In the genomic region with DNA sequence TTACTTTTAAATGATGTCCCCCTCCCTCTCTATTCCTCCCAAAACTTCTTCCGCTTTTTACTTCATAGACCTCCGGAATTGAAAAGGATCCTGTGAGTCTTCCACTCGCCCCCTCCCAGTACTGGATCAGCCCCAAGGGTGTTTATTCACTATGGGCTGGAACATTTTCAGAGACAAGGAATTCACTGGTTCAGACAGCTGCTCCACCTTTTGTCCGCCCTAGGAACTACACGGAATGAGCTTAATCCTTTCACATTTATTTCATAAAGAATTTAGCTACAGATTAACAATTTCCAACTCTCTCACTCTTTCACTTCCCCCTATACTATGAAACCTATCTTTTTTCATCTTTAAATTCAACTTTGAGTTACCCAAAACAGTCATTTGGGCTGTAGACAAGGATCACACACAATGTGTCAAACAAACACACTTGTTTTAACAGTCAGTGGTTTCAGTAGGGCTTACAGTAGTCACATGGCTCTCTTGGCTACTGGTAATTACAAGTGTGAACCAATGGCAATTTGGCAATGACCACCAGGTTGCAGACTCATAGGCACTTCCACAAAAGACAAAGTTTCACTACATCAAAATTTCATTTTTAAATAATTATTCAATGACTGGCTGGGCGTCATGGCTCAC, we compare ENCODE assay signal across 8 cellular contexts. TPM values are rescaled to one million over a fixed set of nuclear protein-coding genes. Genes with fewer than 3 reads are reported as not detected.
A peak's percentile ranks its signal among the peaks of the same experiment; 100 is the strongest.
DNase-seq lines count a peak whose midpoint lies in the region; ATAC-seq and TF ChIP-seq lines count a peak whose summit lies in the region.

No MANE protein-coding gene starts in this region.

- ATAC-seq in HCT116: peak; percentile 89
- peak; percentile 69 for ATAC-seq in foreskin keratinocyte
- ATAC-seq in GM21447 (IDR thresholded peaks at IDR 0.05; ENCODE audit: unreplicated experiment): no peak

- TF ChIP-seq CTCF in HCT116 (IDR thresholded peaks at IDR 0.05 in 2 of 3, conservative IDR thresholded peaks at IDR 0.05 in 1 of 3; ENCODE audit: borderline replicate concordance in 1 of 3, insufficient read depth in 1 of 3, low read depth in 2 of 3, low read length in 2 of 3) (peak; percentile 38 to 69 (median 54); a peak in 5 of 6 replicates), foreskin keratinocyte (conservative IDR thresholded peaks at IDR 0.05) (peak; percentile 70), sigmoid colon (IDR thresholded peaks at IDR 0.05) (peak in 3 of 4 experiments; percentile 24 to 41 (median 35))

- peaks cover 6 to 7% of the 10 kb centered on the region in 2 experiments for H3K36me3 ChIP-seq in HCT116 (ENCODE audit: control insufficient read depth in 1 of 2, insufficient read depth in 2 of 2, low read length in 2 of 2)
- H3K36me3 ChIP-seq in sigmoid colon: peaks cover 0 to 20% (median 0%) of the 10 kb centered on the region in 4 donors

- H3K79me2 ChIP-seq in HCT116 (ENCODE audit: insufficient read depth, low read length): no peaks in the 10 kb centered on the region; the same call in 1 of the 2 replicates

- H3K9me2 ChIP-seq in HCT116 (ENCODE audit: insufficient read depth): no peaks in the 10 kb centered on the region

- H3K4me3 ChIP-seq in HCT116 (replicated peaks in 1 of 2; ENCODE audit: low read depth in 1 of 2, low read length in 2 of 2) (no peak overlapping the region), sigmoid colon (no peak overlapping the region)

- no peak overlapping the region for H3K27ac Mint-ChIP-seq in activated CD4-positive, alpha-beta memory T cell treated with anti-CD3 and anti-CD28 coated beads, Interleukin-2, amount 10 ng/mL, durations not matched to agents 7 days and 5 days

- RAD21 ChIA-PET in HCT116 (lab: Charles Lee; ENCODE audit: low non-redundant PET in 1 of 2, low total read pairs in 2 of 2, uncharacterized antibody in 2 of 2, unreplicated experiment in 2 of 2): interaction anchor here (0.7 to 1.0 kb wide), 4 partner anchors 19 to 54 kb away, joined by 3 to 6 read pairs (median 4); partner anchors contain the start of gene CDKN3 (in 1 of the 2)

- H3K27ac ChIP-seq in HCT116 (ENCODE audit: low read depth, low read length) (no peak overlapping the region), foreskin keratinocyte (no peak overlapping the region), sigmoid colon (no peak overlapping the region)

- H3K4me1 ChIP-seq in HCT116 (ENCODE audit: control insufficient read depth in 1 of 2, insufficient read depth in 2 of 2, low read length in 2 of 2) (peaks cover 0 to 5% of the 10 kb centered on the region in 2 experiments; a peak in 1 of 4 replicates), foreskin keratinocyte (no peaks in the 10 kb centered on the region), sigmoid colon (peaks cover 0 to 4% (median 0%) of the 10 kb centered on the region in 4 donors)

- H3K4me3 Mint-ChIP-seq in activated CD4-positive, alpha-beta memory T cell treated with anti-CD3 and anti-CD28 coated beads, Interleukin-2, amount 10 ng/mL, durations not matched to agents 7 days and 5 days: no peak overlapping the region

- intact Hi-C loops in HCT116 (cut with micrococcal nuclease): loop anchor here (1.0 kb wide), 1 partner anchor 54 kb away; no protein-coding TSS in a partner anchor
- intact Hi-C loops in sigmoid colon (cut with DNase I): no loop called here

- DNase-seq in DMS53 (lab: John Stamatoyannopoulos, UW) (peak; percentile 62), HCT116 (ENCODE audit: low read depth, low spot score) (peak; percentile 29), T1000 (lab: John Stamatoyannopoulos, UW) (peak; percentile 27), foreskin keratinocyte (peak in 1 of 2 donors; percentile 39), sigmoid colon (no peak)
- no peak for DNase-seq in activated CD4-positive, alpha-beta memory T cell treated with anti-CD3 and anti-CD28 coated beads, Interleukin-2, amount 10 ng/mL, durations not matched to agents 7 days and 5 days
- DNase-seq in activated CD4-positive, alpha-beta T cell treated with anti-CD3 and anti-CD28 coated beads for 48 hours: no peak

- 38 to 59% methylated on average over 6 of the region's 6 CpGs for WGBS in sigmoid colon, 2 donors

- no peaks in the 10 kb centered on the region for H3K27me3 Mint-ChIP-seq in activated CD4-positive, alpha-beta memory T cell treated with anti-CD3 and anti-CD28 coated beads, Interleukin-2, amount 10 ng/mL, durations not matched to agents 7 days and 5 days

- no peak overlapping the region for H3K4me2 ChIP-seq in HCT116 (ENCODE audit: low read length)

- POLR2A ChIA-PET in HCT116 (lab: Charles Lee): no interaction called here
- POLR2A ChIA-PET in activated CD4-positive, alpha-beta memory T cell treated with anti-CD3 and anti-CD28 coated beads, Interleukin-2, amount 10 ng/mL, durations not matched to agents 7 days and 5 days (lab: Charles Lee): no interaction called here

- no peaks in the 10 kb centered on the region for H3K4me1 Mint-ChIP-seq in activated CD4-positive, alpha-beta memory T cell treated with anti-CD3 and anti-CD28 coated beads, Interleukin-2, amount 10 ng/mL, durations not matched to agents 7 days and 5 days

- H3K9me3 Mint-ChIP-seq in activated CD4-positive, alpha-beta memory T cell treated with anti-CD3 and anti-CD28 coated beads, Interleukin-2, amount 10 ng/mL, durations not matched to agents 7 days and 5 days: no peaks in the 10 kb centered on the region

- H2AFZ ChIP-seq in HCT116 (ENCODE audit: low read depth, low read length, poor library complexity, severe bottlenecking): no peak overlapping the region

- H3K27me3 ChIP-seq in HCT116 (ENCODE audit: insufficient read depth, low read length) (no peaks in the 10 kb centered on the region), foreskin keratinocyte (no peaks in the 10 kb centered on the region), sigmoid colon (no peaks in the 10 kb centered on the region)

- TF ChIP-seq RAD21 in HCT116 (IDR thresholded peaks at IDR 0.05; ENCODE audit: low read depth): peak; percentile 49

- TF ChIP-seq EP300 in sigmoid colon (IDR thresholded peaks at IDR 0.05): no peak

- no peak overlapping the region for H3K9ac ChIP-seq in HCT116 (ENCODE audit: low read length)

- no TSS peak for BruUV-seq in HCT116 (replicated peaks; lab: Mats Ljungman, UMichigan)

- H3K36me3 Mint-ChIP-seq in activated CD4-positive, alpha-beta memory T cell treated with anti-CD3 and anti-CD28 coated beads, Interleukin-2, amount 10 ng/mL, durations not matched to agents 7 days and 5 days (ENCODE audit: low read depth): peaks cover 39% of the 10 kb centered on the region

- CTCF ChIA-PET in HCT116 (lab: Charles Lee): interaction anchor here (0.6 to 1.3 kb wide), 11 partner anchors 8 to 353 kb away, joined by 3 to 14 read pairs (median 3); partner anchors contain the start of gene CDKN3
- CTCF ChIA-PET in activated CD4-positive, alpha-beta memory T cell treated with anti-CD3 and anti-CD28 coated beads, Interleukin-2, amount 10 ng/mL, durations not matched to agents 7 days and 5 days (lab: Charles Lee): interaction anchor here (0.6 to 1.0 kb wide), 4 partner anchors 8 to 275 kb away, joined by 3 to 6 read pairs (median 4); no protein-coding TSS in a partner anchor

- H3K9me3 ChIP-seq in HCT116 (ENCODE audit: control insufficient read depth in 1 of 2, insufficient read depth in 1 of 2, low read depth in 1 of 2, low read length in 2 of 2): no peaks in the 10 kb centered on the region
- no peaks in the 10 kb centered on the region for H3K9me3 ChIP-seq in sigmoid colon

- TF ChIP-seq POLR2A in HCT116 (IDR thresholded peaks at IDR 0.05; ENCODE audit: borderline replicate concordance, extremely low read depth, insufficient read depth, insufficient read length) (no peak), sigmoid colon (IDR thresholded peaks at IDR 0.05) (no peak)

- H4K20me1 ChIP-seq in HCT116 (ENCODE audit: insufficient read depth): no peaks in the 10 kb centered on the region

TF ChIP-seq in HCT116, 20 proteins besides CTCF, POLR2A, EP300 and RAD21 (continues in another document):
- TF ChIP-seq TCF7L2 (IDR thresholded peaks at IDR 0.05; ENCODE audit: borderline replicate concordance, extremely low read depth, insufficient read depth, insufficient read length) (no peak), ELF1 (IDR thresholded peaks at IDR 0.05; ENCODE audit: borderline replicate concordance, low read depth) (no peak), CBX3 (IDR thresholded peaks at IDR 0.05; ENCODE audit: low read depth) (no peak), YY1 (IDR thresholded peaks at IDR 0.05; ENCODE audit: extremely low read depth, insufficient replicate concordance, low read depth, low read length) (no peak)

RNA-seq across cellular contexts. Expression of gene CNIH1, which starts 20.6 kb away (rescaled TPM):
- total RNA-seq in HCT116 (2021; ENCODE audit: unreplicated experiment) (149 TPM), foreskin keratinocyte (117 and 119 TPM in 2 replicates), sigmoid colon (100 to 1,000 TPM; 147 to 261 (median 201) TPM)
- polyA plus RNA-seq in HCT116 (2012): 166 and 174 TPM in 2 replicates
- polyA plus RNA-seq in foreskin keratinocyte (110 and 127 TPM in 2 replicates), sigmoid colon (100 to 1,000 TPM in 2 of 3 donors, 10 to 100 TPM in 1; 97.6 to 119 (median 104) TPM)
- total RNA-seq in activated CD4-positive, alpha-beta memory T cell treated with anti-CD3 and anti-CD28 coated beads, Interleukin-2, amount 10 ng/mL, durations not matched to agents 7 days and 5 days: 10 to 100 TPM; 66.2 to 69.2 TPM

RNA-seq across cellular contexts. Expression of gene CDKN3, which starts 23.8 kb away (rescaled TPM):
- 62.5 TPM for total RNA-seq in HCT116 (2021; ENCODE audit: unreplicated experiment)
- polyA plus RNA-seq in HCT116 (2012): 54.9 and 103 TPM in 2 replicates
- total RNA-seq in foreskin keratinocyte: 61.1 and 79.3 TPM in 2 replicates
- 63.7 and 88.0 TPM in 2 replicates for polyA plus RNA-seq in foreskin keratinocyte
- total RNA-seq in sigmoid colon: 1 to 10 TPM in 3 of 4 donors, not detected in 1; 1.1 to 2.4 (median 1.8) TPM
- polyA plus RNA-seq in sigmoid colon: 10 to 100 TPM; 10.8 to 41.8 (median 26.8) TPM
- total RNA-seq in activated CD4-positive, alpha-beta memory T cell treated with anti-CD3 and anti-CD28 coated beads, Interleukin-2, amount 10 ng/mL, durations not matched to agents 7 days and 5 days: 10 to 100 TPM; 76.3 to 79.6 TPM

Comparison
In these comparisons a context has a peak if more than half of its experiments do, and no peak if none do; other contexts are left out.
1. DNase-seq: peak in DMS53 (single experiment), HCT116 (single experiment) and T1000 (single experiment); none in sigmoid colon (single experiment), activated CD4-positive, alpha-beta memory T cell treated with anti-CD3 and anti-CD28 coated beads, Interleukin-2, amount 10 ng/mL, durations not matched to agents 7 days and 5 days (single experiment) and activated CD4-positive, alpha-beta T cell treated with anti-CD3 and anti-CD28 coated beads for 48 hours (single experiment).
2. RNA of gene CDKN3, which starts 23.8 kb away (total RNA-seq): 76.3 to 79.6 TPM in activated CD4-positive, alpha-beta memory T cell treated with anti-CD3 and anti-CD28 coated beads, Interleukin-2, amount 10 ng/mL, durations not matched to agents 7 days and 5 days, 61.1 to 79.3 TPM in foreskin keratinocyte and 62.5 TPM in HCT116 (single experiment); 1.1 to 2.4 TPM in sigmoid colon; every median in the first group is over 10 times any median in the second.
3. Peak in every context shown above with its lines, with median percentiles within 50 percentile points of each other: CTCF ChIP-seq.